19 cellular contexts compared by ENCODE assay signal in genomic region chr21:26946744-26947446, GRCh38. TPM values are rescaled to one million over a fixed set of nuclear protein-coding genes. Genes with fewer than 3 reads are reported as not detected.
DNase-seq lines count a peak whose midpoint lies in the region; ATAC-seq and TF ChIP-seq lines count a peak whose summit lies in the region.
"Had no signal": no experiment of that assay in that cellular context is flagged by ENCODE, and none has a peak within 500 bp of the region (broad histone marks: within the 10 kb centered on the region; RNA-seq: fewer than 3 reads in every experiment).

No MANE protein-coding gene starts in this region.

- H3K9me3 ChIP-seq in esophagus muscularis mucosa, result no peaks in the 10 kb centered on the region
- H3K9me3 ChIP-seq: body of pancreas, SK-N-SH had no signal

- H3K4me1 ChIP-seq in esophagus muscularis mucosa, result peaks cover 6 to 42% (median 17%) of the 10 kb centered on the region in 4 donors
- H3K4me1 ChIP-seq: body of pancreas had no signal

- H3K36me3 Mint-ChIP-seq in CD14-positive monocyte (peaks cover 3 to 9% of the 10 kb centered on the region in 2 donors), osteocyte (ENCODE audit: unreplicated experiment) (peaks cover 75% of the 10 kb centered on the region)
- no peaks in the 10 kb centered on the region for H3K36me3 Mint-ChIP-seq in stimulated activated effector memory CD8-positive, alpha-beta T cell treated with anti-CD3 and anti-CD28 coated beads, Interleukin-12 subunit alpha, Interleukin-12 subunit beta, amount 100 ng/mL, for 72 hours
- H3K36me3 Mint-ChIP-seq: activated naive CD4-positive, alpha-beta T cell treated with anti-CD3 and anti-CD28 coated beads, Interleukin-2, amount 10 ng/mL, durations not matched to agents 7 days and 5 days; stimulated activated memory B cell treated with anti-CD40 and anti-IgM and Interleukin-4, amounts not matched to agents 10 μg/mL and 1 μg/mL and 100 μg/mL, for 72 hours had no signal

- intact Hi-C loops in CD14-positive monocyte (cut with micrococcal nuclease) (no loop called here), esophagus muscularis mucosa (cut with DNase I) (no loop called here)

- TF ChIP-seq POLR2A in esophagus muscularis mucosa (IDR thresholded peaks at IDR 0.05; ENCODE audit: low read depth), result no peak

- TF ChIP-seq CTCF in CD14-positive monocyte (IDR thresholded peaks at IDR 0.05), result no peak
- TF ChIP-seq CTCF in esophagus muscularis mucosa (IDR thresholded peaks at IDR 0.05), result no peak
- TF ChIP-seq CTCF in osteocyte (IDR thresholded peaks at IDR 0.05), result no peak

- no peak overlapping the region for H3K4me3 ChIP-seq in esophagus muscularis mucosa
- H3K4me3 ChIP-seq: body of pancreas, GM12878 had no signal

- no peaks in the 10 kb centered on the region for H3K36me3 ChIP-seq in esophagus muscularis mucosa

- no peak for ATAC-seq in GM18858 (IDR thresholded peaks at IDR 0.05; ENCODE audit: unreplicated experiment)
- no peak for ATAC-seq in stimulated activated effector memory CD8-positive, alpha-beta T cell treated with anti-CD3 and anti-CD28 coated beads, Interleukin-12 subunit alpha, Interleukin-12 subunit beta, amount 100 ng/mL, for 72 hours
- ATAC-seq: body of pancreas; GM12878; stimulated activated memory B cell treated with anti-CD40 and anti-IgM and Interleukin-4, amounts not matched to agents 10 μg/mL and 1 μg/mL and 100 μg/mL, for 72 hours had no signal

- H3K27ac Mint-ChIP-seq in CD14-positive monocyte, result peak overlapping the region; percentile 0 to 90 (median 81)
- peak overlapping the region; percentile 54 for H3K27ac Mint-ChIP-seq in osteocyte (ENCODE audit: unreplicated experiment)
- H3K27ac Mint-ChIP-seq in stimulated activated effector memory CD8-positive, alpha-beta T cell treated with anti-CD3 and anti-CD28 coated beads, Interleukin-12 subunit alpha, Interleukin-12 subunit beta, amount 100 ng/mL, for 72 hours, result no peak overlapping the region
- H3K27ac Mint-ChIP-seq: activated naive CD4-positive, alpha-beta T cell treated with anti-CD3 and anti-CD28 coated beads, Interleukin-2, amount 10 ng/mL, durations not matched to agents 7 days and 5 days; stimulated activated memory B cell treated with anti-CD40 and anti-IgM and Interleukin-4, amounts not matched to agents 10 μg/mL and 1 μg/mL and 100 μg/mL, for 72 hours had no signal

- H3K9me3 Mint-ChIP-seq in CD14-positive monocyte (no peaks in the 10 kb centered on the region), osteocyte (ENCODE audit: unreplicated experiment) (no peaks in the 10 kb centered on the region)
- H3K9me3 Mint-ChIP-seq in stimulated activated effector memory CD8-positive, alpha-beta T cell treated with anti-CD3 and anti-CD28 coated beads, Interleukin-12 subunit alpha, Interleukin-12 subunit beta, amount 100 ng/mL, for 72 hours, result peaks cover 4% of the 10 kb centered on the region
- H3K9me3 Mint-ChIP-seq: activated naive CD4-positive, alpha-beta T cell treated with anti-CD3 and anti-CD28 coated beads, Interleukin-2, amount 10 ng/mL, durations not matched to agents 7 days and 5 days; stimulated activated memory B cell treated with anti-CD40 and anti-IgM and Interleukin-4, amounts not matched to agents 10 μg/mL and 1 μg/mL and 100 μg/mL, for 72 hours had no signal

- peaks cover 0 to 4% (median 0%) of the 10 kb centered on the region in 3 donors for H3K27me3 Mint-ChIP-seq in CD14-positive monocyte (ENCODE audit: low read depth in 3 of 3)
- no peaks in the 10 kb centered on the region for H3K27me3 Mint-ChIP-seq in osteocyte (ENCODE audit: unreplicated experiment)
- H3K27me3 Mint-ChIP-seq: activated naive CD4-positive, alpha-beta T cell treated with anti-CD3 and anti-CD28 coated beads, Interleukin-2, amount 10 ng/mL, durations not matched to agents 7 days and 5 days; stimulated activated memory B cell treated with anti-CD40 and anti-IgM and Interleukin-4, amounts not matched to agents 10 μg/mL and 1 μg/mL and 100 μg/mL, for 72 hours had no signal

- TF ChIP-seq EP300 in esophagus muscularis mucosa (IDR thresholded peaks at IDR 0.05), result no peak

- H3K4me3 Mint-ChIP-seq in CD14-positive monocyte, result peak overlapping the region in 1 of 2 donors; percentile 54
- no peak overlapping the region for H3K4me3 Mint-ChIP-seq in osteocyte (ENCODE audit: unreplicated experiment)
- no peak overlapping the region for H3K4me3 Mint-ChIP-seq in stimulated activated effector memory CD8-positive, alpha-beta T cell treated with anti-CD3 and anti-CD28 coated beads, Interleukin-12 subunit alpha, Interleukin-12 subunit beta, amount 100 ng/mL, for 72 hours
- H3K4me3 Mint-ChIP-seq: activated naive CD4-positive, alpha-beta T cell treated with anti-CD3 and anti-CD28 coated beads, Interleukin-2, amount 10 ng/mL, durations not matched to agents 7 days and 5 days; stimulated activated memory B cell treated with anti-CD40 and anti-IgM and Interleukin-4, amounts not matched to agents 10 μg/mL and 1 μg/mL and 100 μg/mL, for 72 hours had no signal

- no peak for DNase-seq in CD14-positive monocyte (ENCODE audit: low spot score)
- peak; percentile 68 for DNase-seq in MV-4-11 (lab: John Stamatoyannopoulos, UW)
- no peak for DNase-seq in esophagus muscularis mucosa (ENCODE audit: extremely low spot score)
- no peak for DNase-seq in osteocyte (ENCODE audit: extremely low spot score, unreplicated experiment)
- DNase-seq in stimulated activated effector memory CD8-positive, alpha-beta T cell treated with anti-CD3 and anti-CD28 coated beads, Interleukin-12 subunit alpha, Interleukin-12 subunit beta, amount 100 ng/mL, for 72 hours (ENCODE audit: low spot score in 2 of 2), result no peak
- DNase-seq in NCI-H345 treated with DMSO at 0.1 percent for 48 hours (lab: John Stamatoyannopoulos, UW; ENCODE audit: unreplicated experiment), result no peak
- DNase-seq in HuH-7 (ENCODE audit: low spot score), result no peak
- DNase-seq: activated naive CD4-positive, alpha-beta T cell treated with anti-CD3 and anti-CD28 coated beads, Interleukin-2, amount 10 ng/mL, durations not matched to agents 7 days and 5 days; activated T-cell treated with anti-CD3 and anti-CD28 coated beads for 4 hours; body of pancreas; dorsolateral prefrontal cortex; GOT3; NCI-H146; OCI-M1; SK-N-SH had no signal

- peaks cover 69% of the 10 kb centered on the region for H3K4me1 Mint-ChIP-seq in CD14-positive monocyte
- H3K4me1 Mint-ChIP-seq in osteocyte (ENCODE audit: unreplicated experiment), result peaks cover 38% of the 10 kb centered on the region
- no peaks in the 10 kb centered on the region for H3K4me1 Mint-ChIP-seq in stimulated activated effector memory CD8-positive, alpha-beta T cell treated with anti-CD3 and anti-CD28 coated beads, Interleukin-12 subunit alpha, Interleukin-12 subunit beta, amount 100 ng/mL, for 72 hours
- H3K4me1 Mint-ChIP-seq: activated naive CD4-positive, alpha-beta T cell treated with anti-CD3 and anti-CD28 coated beads, Interleukin-2, amount 10 ng/mL, durations not matched to agents 7 days and 5 days; stimulated activated memory B cell treated with anti-CD40 and anti-IgM and Interleukin-4, amounts not matched to agents 10 μg/mL and 1 μg/mL and 100 μg/mL, for 72 hours had no signal

- H3K27ac ChIP-seq in esophagus muscularis mucosa (replicated peaks in 1 of 4), result peak overlapping the region; percentile 6 to 49 (median 30)
- H3K27ac ChIP-seq: body of pancreas had no signal

- no peaks in the 10 kb centered on the region for H3K27me3 ChIP-seq in esophagus muscularis mucosa
- H3K27me3 ChIP-seq: body of pancreas had no signal

- WGBS in esophagus muscularis mucosa, result 66% methylated on average over 6 of the region's 6 CpGs

RNA-seq across cellular contexts. Expression of gene ADAMTS5, which starts 20.0 kb away (rescaled TPM):
- 1 to 10 TPM in 1 of 2 donors, under 1 TPM in 1; 0.86 to 1.1 TPM for polyA plus RNA-seq in CD14-positive monocyte
- total RNA-seq in esophagus muscularis mucosa, result 10 to 100 TPM; 14.4 to 34.5 (median 20.8) TPM
- 62.8 and 65.0 TPM in 2 replicates for total RNA-seq in osteocyte
- total RNA-seq: GM12878, NCI-H460 had no signal
- polyA plus RNA-seq: GM12878 had no signal
